Comparison of ENCODE assay signal across 8 cellular contexts in genomic region chr4:163493643-163494359, GRCh38. TPM values are rescaled to one million over a fixed set of nuclear protein-coding genes. Genes with fewer than 3 reads are reported as not detected.
DNase-seq lines count a peak whose midpoint lies in the region; ATAC-seq lines count a peak whose summit lies in the region.

No MANE protein-coding gene starts in this region.

- no peaks in the 10 kb centered on the region for H3K9me3 Mint-ChIP-seq in effector memory CD8-positive, alpha-beta T cell
- H3K9me3 Mint-ChIP-seq in naive thymus-derived CD8-positive, alpha-beta T cell: no peaks in the 10 kb centered on the region

- peak overlapping the region; percentile 95 to 96 for H3K4me3 Mint-ChIP-seq in effector memory CD8-positive, alpha-beta T cell
- H3K4me3 Mint-ChIP-seq in naive thymus-derived CD8-positive, alpha-beta T cell: peak overlapping the region; percentile 92 to 99 (median 98)

- peak overlapping the region; percentile 96 for H3K27ac Mint-ChIP-seq in effector memory CD8-positive, alpha-beta T cell
- H3K27ac Mint-ChIP-seq in naive thymus-derived CD8-positive, alpha-beta T cell: peak overlapping the region; percentile 94 to 98 (median 97)

- peaks cover 23 to 28% of the 10 kb centered on the region in 2 donors for H3K4me1 Mint-ChIP-seq in effector memory CD8-positive, alpha-beta T cell (ENCODE audit: low read depth in 2 of 2)
- H3K4me1 Mint-ChIP-seq in naive thymus-derived CD8-positive, alpha-beta T cell: peaks cover 18 to 43% (median 34%) of the 10 kb centered on the region in 4 donors

- peaks cover 0 to 9% of the 10 kb centered on the region in 2 donors for H3K27me3 Mint-ChIP-seq in effector memory CD8-positive, alpha-beta T cell
- H3K27me3 Mint-ChIP-seq in naive thymus-derived CD8-positive, alpha-beta T cell: peaks cover 0 to 10% (median 3%) of the 10 kb centered on the region in 5 donors

- H3K4me3 ChIP-seq in GM08714 (ENCODE audit: low read length): peak overlapping the region; percentile 67

- peaks cover 16% of the 10 kb centered on the region for H3K36me3 Mint-ChIP-seq in effector memory CD8-positive, alpha-beta T cell (ENCODE audit: insufficient read depth)
- no peaks in the 10 kb centered on the region for H3K36me3 Mint-ChIP-seq in naive thymus-derived CD8-positive, alpha-beta T cell

- peak; percentile 22 for ATAC-seq in HG02870 (IDR thresholded peaks at IDR 0.05; ENCODE audit: unreplicated experiment)
- ATAC-seq in effector memory CD8-positive, alpha-beta T cell (replicated peaks): no peak
- ATAC-seq in naive thymus-derived CD8-positive, alpha-beta T cell: peak in 1 of 2 donors; percentile 29

- POLR2A ChIA-PET in naive thymus-derived CD8-positive, alpha-beta T cell (lab: Charles Lee): interaction anchor here (0.7 to 1.3 kb wide), 9 partner anchors 12 to 1463 kb away, joined by 3 to 5 read pairs (median 4); partner anchors contain the start of gene NAF1

- peak; percentile 67 for DNase-seq in RPMI8226
- no peak for DNase-seq in effector memory CD8-positive, alpha-beta T cell
- DNase-seq in naive thymus-derived CD8-positive, alpha-beta T cell: no peak
- DNase-seq in stimulated activated CD8-positive, alpha-beta memory T cell treated with anti-CD3 and anti-CD28 coated beads, Interleukin-4, amount 100 ng/mL, for 48 hours: no peak
- DNase-seq in NCI-H187 (lab: John Stamatoyannopoulos, UW): no peak
- no peak for DNase-seq in GM19238 (ENCODE audit: insufficient read length, low spot score)

RNA-seq across cellular contexts. Expression of gene TMA16, which starts 0.7 kb away (rescaled TPM):
- 10 to 100 TPM; 20.0 to 20.1 TPM for total RNA-seq in naive thymus-derived CD8-positive, alpha-beta T cell
- polyA plus RNA-seq in naive thymus-derived CD8-positive, alpha-beta T cell: 10 to 100 TPM; 11.6 to 12.5 (median 12.4) TPM

RNA-seq across cellular contexts. Expression of gene TKTL2, which starts 20.2 kb away (rescaled TPM):
- total RNA-seq in naive thymus-derived CD8-positive, alpha-beta T cell: not detected
- polyA plus RNA-seq in naive thymus-derived CD8-positive, alpha-beta T cell: not detected
